1 cellular context compared by ENCODE assay signal in genomic region chr11:117143871-117144476, GRCh38.
A peak's percentile ranks its signal among the peaks of the same experiment; 100 is the strongest.
TF ChIP-seq lines count a peak whose summit lies in the region.

A gene with protein sequence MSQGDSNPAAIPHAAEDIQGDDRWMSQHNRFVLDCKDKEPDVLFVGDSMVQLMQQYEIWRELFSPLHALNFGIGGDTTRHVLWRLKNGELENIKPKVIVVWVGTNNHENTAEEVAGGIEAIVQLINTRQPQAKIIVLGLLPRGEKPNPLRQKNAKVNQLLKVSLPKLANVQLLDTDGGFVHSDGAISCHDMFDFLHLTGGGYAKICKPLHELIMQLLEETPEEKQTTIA (plus strand): TSS chr11:117144287. CDS start chr11:117152448, 8,161 bp downstream.

TF ChIP-seq in HepG2, 621 proteins besides CTCF, POLR2A, EP300 and RAD21 (continued from another document and continues in another):
- TF ChIP-seq, protein P1, sequence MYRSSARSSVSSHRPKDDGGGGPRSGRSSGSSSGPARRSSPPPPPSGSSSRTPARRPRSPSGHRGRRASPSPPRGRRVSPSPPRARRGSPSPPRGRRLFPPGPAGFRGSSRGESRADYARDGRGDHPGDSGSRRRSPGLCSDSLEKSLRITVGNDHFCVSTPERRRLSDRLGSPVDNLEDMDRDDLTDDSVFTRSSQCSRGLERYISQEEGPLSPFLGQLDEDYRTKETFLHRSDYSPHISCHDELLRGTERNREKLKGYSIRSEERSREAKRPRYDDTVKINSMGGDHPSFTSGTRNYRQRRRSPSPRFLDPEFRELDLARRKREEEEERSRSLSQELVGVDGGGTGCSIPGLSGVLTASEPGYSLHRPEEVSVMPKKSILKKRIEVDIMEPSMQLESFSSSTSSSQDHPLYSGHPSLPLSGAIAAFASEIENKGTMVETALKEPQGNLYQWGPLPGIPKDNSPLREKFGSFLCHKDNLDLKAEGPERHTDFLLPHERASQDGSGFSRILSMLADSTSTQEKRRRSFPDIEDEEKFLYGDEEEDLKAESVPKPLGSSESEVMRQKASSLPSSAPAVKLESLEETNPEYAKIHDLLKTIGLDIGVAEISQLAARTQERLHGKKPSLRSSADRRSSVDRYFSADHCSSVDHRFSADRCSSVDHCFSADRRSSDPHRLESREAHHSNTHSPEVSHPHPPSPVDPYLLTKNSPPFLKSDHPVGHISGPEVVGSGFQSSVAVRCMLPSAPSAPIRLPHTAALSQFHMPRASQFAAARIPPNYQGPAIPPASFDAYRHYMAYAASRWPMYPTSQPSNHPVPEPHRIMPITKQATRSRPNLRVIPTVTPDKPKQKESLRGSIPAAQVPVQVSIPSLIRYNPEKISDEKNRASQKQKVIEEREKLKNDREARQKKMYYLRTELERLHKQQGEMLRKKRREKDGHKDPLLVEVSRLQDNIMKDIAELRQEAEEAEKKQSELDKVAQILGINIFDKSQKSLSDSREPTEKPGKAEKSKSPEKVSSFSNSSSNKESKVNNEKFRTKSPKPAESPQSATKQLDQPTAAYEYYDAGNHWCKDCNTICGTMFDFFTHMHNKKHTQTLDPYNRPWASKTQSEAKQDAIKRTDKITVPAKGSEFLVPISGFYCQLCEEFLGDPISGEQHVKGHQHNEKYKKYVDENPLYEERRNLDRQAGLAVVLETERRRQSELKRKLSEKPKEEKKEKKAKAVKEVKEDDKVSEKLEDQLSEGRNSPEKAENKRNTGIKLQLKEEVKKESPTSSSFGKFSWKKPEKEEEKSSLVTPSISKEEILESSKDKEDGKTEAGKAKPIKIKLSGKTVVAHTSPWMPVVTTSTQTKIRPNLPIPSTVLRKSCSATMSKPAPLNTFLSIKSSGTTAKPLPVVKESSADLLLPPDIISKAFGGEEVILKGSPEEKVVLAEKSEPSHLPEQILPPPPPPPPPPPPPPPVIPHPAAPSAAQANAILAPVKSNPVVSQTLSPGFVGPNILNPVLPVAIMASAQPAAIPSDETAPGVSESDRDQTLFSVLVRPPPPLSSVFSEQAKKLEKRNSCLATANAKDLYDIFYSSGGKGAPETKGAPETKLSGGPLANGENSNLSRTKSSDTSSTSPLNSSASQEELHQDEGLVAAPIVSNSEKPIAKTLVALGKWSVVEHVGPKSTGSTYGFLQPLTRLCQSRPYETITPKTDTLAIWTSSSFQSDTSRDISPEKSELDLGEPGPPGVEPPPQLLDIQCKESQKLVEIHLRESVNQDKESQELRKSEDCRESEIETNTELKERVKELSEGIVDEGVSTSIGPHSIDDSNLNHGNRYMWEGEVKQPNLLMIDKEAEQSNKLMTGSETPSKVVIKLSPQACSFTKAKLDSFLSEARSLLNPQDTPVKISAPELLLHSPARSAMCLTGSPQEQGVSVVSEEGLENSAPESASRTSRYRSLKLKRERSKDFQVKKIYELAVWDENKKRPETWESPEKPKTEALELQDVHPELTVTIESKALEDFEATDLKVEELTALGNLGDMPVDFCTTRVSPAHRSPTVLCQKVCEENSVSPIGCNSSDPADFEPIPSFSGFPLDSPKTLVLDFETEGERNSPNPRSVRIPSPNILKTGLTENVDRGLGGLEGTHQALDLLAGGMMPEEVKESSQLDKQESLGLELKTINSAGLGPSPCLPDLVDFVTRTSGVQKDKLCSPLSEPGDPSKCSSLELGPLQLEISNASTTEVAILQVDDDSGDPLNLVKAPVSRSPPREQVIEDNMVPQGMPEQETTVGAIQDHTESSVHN (CRISPR knock-in tag; IDR thresholded peaks at IDR 0.05), result 0 out of 2 replicates have a peak, but pooled peaks have one; percentile 67
- peak; percentile 85 for TF ChIP-seq ZNF777 (CRISPR knock-in tag; IDR thresholded peaks at IDR 0.05)
- TF ChIP-seq PREB (CRISPR knock-in tag; IDR thresholded peaks at IDR 0.05), result no peak
- 0 out of 2 replicates have a peak, but pooled peaks have one; percentile 20 for TF ChIP-seq AHR (CRISPR knock-in tag; IDR thresholded peaks at IDR 0.05)
- TF ChIP-seq ZSCAN25 (CRISPR knock-in tag; IDR thresholded peaks at IDR 0.05), result no peak
- TF ChIP-seq, protein P2, sequence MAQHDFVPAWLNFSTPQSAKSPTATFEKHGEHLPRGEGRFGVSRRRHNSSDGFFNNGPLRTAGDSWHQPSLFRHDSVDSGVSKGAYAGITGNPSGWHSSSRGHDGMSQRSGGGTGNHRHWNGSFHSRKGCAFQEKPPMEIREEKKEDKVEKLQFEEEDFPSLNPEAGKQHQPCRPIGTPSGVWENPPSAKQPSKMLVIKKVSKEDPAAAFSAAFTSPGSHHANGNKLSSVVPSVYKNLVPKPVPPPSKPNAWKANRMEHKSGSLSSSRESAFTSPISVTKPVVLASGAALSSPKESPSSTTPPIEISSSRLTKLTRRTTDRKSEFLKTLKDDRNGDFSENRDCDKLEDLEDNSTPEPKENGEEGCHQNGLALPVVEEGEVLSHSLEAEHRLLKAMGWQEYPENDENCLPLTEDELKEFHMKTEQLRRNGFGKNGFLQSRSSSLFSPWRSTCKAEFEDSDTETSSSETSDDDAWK (CRISPR knock-in tag; IDR thresholded peaks at IDR 0.05), result no peak
- TF ChIP-seq KDM6A (CRISPR knock-in tag; IDR thresholded peaks at IDR 0.05; ENCODE audit: low read depth), result no peak
- no peak for TF ChIP-seq ZNF703 (CRISPR knock-in tag; IDR thresholded peaks at IDR 0.05; ENCODE audit: borderline replicate concordance)
- TF ChIP-seq, protein P3, sequence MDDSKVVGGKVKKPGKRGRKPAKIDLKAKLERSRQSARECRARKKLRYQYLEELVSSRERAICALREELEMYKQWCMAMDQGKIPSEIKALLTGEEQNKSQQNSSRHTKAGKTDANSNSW (CRISPR knock-in tag; IDR thresholded peaks at IDR 0.05; ENCODE audit: borderline replicate concordance), result 0 out of 2 replicates have a peak, but pooled peaks have one; percentile 57
- no peak for TF ChIP-seq ZNF577 (CRISPR knock-in tag; IDR thresholded peaks at IDR 0.05; ENCODE audit: borderline replicate concordance, low read depth)
- TF ChIP-seq AGO1 (IDR thresholded peaks at IDR 0.05; ENCODE audit: low read depth, low read length, poor library complexity, severe bottlenecking), result no peak
- peak; percentile 90 for TF ChIP-seq POLR2AphosphoS5 (IDR thresholded peaks at IDR 0.05; ENCODE audit: low read depth, low read length)
- peak; percentile 79; the same call in 1 of the 2 replicates for TF ChIP-seq ZNF670 (CRISPR knock-in tag; IDR thresholded peaks at IDR 0.05; ENCODE audit: borderline replicate concordance)
- no peak for TF ChIP-seq ZNF530 (CRISPR knock-in tag; IDR thresholded peaks at IDR 0.05; ENCODE audit: low read depth)
- TF ChIP-seq ZNF44 (CRISPR knock-in tag; IDR thresholded peaks at IDR 0.05), result no peak
- no peak for TF ChIP-seq LRRFIP1 (CRISPR knock-in tag; conservative IDR thresholded peaks at IDR 0.05)
- TF ChIP-seq SAP130 (CRISPR knock-in tag; IDR thresholded peaks at IDR 0.05; ENCODE audit: low read depth), result peak; percentile 95
- peak; percentile 65 for TF ChIP-seq GATAD2A (CRISPR knock-in tag; IDR thresholded peaks at IDR 0.05)
- peak in 1 of 2 experiments; percentile 63; a peak in 1 of 4 replicates for TF ChIP-seq REST (IDR thresholded peaks at IDR 0.05; ENCODE audit: borderline replicate concordance in 1 of 2, low read depth in 1 of 2, low read length in 2 of 2)
- peak; percentile 94 for TF ChIP-seq SMAD9 (CRISPR knock-in tag; IDR thresholded peaks at IDR 0.05)
- TF ChIP-seq TEAD2 (CRISPR knock-in tag; IDR thresholded peaks at IDR 0.05), result 0 out of 2 replicates have a peak, but pooled peaks have one; percentile 20
- TF ChIP-seq, protein P4, sequence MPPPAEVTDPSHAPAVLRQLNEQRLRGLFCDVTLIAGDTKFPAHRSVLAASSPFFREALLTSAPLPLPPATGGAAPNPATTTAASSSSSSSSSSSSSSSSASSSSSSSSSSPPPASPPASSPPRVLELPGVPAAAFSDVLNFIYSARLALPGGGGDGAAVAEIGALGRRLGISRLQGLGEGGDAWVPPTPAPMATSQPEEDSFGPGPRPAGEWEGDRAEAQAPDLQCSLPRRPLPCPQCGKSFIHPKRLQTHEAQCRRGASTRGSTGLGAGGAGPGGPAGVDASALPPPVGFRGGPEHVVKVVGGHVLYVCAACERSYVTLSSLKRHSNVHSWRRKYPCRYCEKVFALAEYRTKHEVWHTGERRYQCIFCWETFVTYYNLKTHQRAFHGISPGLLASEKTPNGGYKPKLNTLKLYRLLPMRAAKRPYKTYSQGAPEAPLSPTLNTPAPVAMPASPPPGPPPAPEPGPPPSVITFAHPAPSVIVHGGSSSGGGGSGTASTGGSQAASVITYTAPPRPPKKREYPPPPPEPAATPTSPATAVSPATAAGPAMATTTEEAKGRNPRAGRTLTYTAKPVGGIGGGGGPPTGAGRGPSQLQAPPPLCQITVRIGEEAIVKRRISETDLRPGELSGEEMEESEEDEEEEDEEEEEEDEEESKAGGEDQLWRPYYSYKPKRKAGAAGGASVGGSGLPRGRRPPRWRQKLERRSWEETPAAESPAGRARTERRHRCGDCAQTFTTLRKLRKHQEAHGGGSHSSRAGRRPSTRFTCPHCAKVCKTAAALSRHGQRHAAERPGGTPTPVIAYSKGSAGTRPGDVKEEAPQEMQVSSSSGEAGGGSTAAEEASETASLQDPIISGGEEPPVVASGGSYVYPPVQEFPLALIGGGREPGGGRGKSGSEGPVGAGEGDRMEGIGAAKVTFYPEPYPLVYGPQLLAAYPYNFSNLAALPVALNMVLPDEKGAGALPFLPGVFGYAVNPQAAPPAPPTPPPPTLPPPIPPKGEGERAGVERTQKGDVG (CRISPR knock-in tag; IDR thresholded peaks at IDR 0.05; ENCODE audit: borderline replicate concordance), result 0 out of 2 replicates have a peak, but pooled peaks have one; percentile 71
- TF ChIP-seq ZSCAN12 (CRISPR knock-in tag; IDR thresholded peaks at IDR 0.05), result 0 out of 2 replicates have a peak, but pooled peaks have one; percentile 6
- TF ChIP-seq, protein P5, sequence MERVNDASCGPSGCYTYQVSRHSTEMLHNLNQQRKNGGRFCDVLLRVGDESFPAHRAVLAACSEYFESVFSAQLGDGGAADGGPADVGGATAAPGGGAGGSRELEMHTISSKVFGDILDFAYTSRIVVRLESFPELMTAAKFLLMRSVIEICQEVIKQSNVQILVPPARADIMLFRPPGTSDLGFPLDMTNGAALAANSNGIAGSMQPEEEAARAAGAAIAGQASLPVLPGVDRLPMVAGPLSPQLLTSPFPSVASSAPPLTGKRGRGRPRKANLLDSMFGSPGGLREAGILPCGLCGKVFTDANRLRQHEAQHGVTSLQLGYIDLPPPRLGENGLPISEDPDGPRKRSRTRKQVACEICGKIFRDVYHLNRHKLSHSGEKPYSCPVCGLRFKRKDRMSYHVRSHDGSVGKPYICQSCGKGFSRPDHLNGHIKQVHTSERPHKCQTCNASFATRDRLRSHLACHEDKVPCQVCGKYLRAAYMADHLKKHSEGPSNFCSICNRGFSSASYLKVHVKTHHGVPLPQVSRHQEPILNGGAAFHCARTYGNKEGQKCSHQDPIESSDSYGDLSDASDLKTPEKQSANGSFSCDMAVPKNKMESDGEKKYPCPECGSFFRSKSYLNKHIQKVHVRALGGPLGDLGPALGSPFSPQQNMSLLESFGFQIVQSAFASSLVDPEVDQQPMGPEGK (CRISPR knock-in tag; IDR thresholded peaks at IDR 0.05), result peak; percentile 60; the same call in 1 of the 2 replicates
- no peak for TF ChIP-seq POLR2AphosphoS2 (IDR thresholded peaks at IDR 0.05; ENCODE audit: low read depth, low read length)
